ENCODE assay signal across 8 cellular contexts in the genomic region with DNA sequence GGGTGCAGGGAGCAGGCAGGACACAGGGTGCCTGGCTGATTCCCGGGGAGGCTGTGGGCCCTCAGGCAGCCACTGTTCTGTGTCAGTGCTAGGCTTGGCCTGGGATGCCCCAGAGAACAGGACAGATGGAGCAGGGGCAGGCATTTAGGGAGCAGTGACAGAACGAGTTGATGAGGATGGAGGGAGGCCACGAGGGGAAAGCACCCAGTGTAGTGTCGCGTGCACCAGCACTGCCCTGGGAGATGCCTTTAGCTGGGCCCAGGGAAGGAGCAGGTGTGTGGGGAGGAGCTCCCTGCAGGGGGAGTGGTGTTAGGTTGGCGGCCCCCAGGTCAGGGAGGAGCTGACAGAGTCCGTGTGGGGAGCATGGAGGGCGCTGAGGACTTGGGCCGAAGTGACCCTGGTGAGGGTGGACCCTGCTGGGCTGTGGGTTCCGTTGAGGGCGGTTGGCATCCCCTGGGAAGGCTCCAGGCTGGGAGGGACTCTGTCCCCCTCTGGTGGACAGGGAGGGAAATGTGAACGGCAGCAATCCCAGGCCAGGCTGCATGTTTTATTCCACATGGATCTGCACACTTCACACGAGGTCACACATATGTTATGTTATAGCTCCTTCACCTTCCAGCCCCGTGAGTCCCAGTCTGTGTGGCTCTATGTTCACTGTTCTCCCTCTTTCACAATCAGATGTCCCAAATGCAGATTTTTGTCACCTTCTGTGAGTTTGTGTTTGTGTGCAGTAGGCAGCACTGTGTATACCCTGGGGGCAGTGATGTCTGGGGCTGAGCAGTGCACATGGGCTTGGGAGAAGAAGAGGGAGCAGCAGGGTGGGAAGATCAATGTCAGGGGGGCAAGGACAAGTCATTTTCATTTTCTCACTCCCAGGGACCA. TPM values are rescaled to one million over a fixed set of nuclear protein-coding genes. Genes with fewer than 3 reads are reported as not detected.
A peak's percentile ranks its signal among the peaks of the same experiment; 100 is the strongest.
DNase-seq lines count a peak whose midpoint lies in the region; TF ChIP-seq lines count a peak whose summit lies in the region.
"Not testable (repeated sequence)": the region's sequence is repeated elsewhere in the genome, so short reads cannot be mapped to it uniquely, and the experiment has no call there.

No MANE protein-coding gene starts in this region.

- H3K9me3 Mint-ChIP-seq in endothelial cell (ENCODE audit: unreplicated experiment), result not testable (repeated sequence)

- H3K36me3 ChIP-seq in BLaER1, result not testable (repeated sequence)

- TF ChIP-seq CTCF in GM12872 (IDR thresholded peaks at IDR 0.05; ENCODE audit: insufficient read depth, low read depth, low read length) (peak; percentile 62), LNCAP (IDR thresholded peaks at IDR 0.05) (peak; percentile 42), endothelial cell (IDR thresholded peaks at IDR 0.05; ENCODE audit: unreplicated experiment) (peak; percentile 59)

- not testable (repeated sequence) for H3K27me3 ChIP-seq in BLaER1

- H4K20me1 ChIP-seq in BLaER1, result not testable (repeated sequence)

- peak overlapping the region; percentile 39 for H3K4me2 ChIP-seq in BLaER1

- H3K4me3 ChIP-seq in BLaER1, result not testable (repeated sequence)

- not testable (repeated sequence) for H3K27ac ChIP-seq in BLaER1

- not testable (repeated sequence) for H3K27me3 Mint-ChIP-seq in endothelial cell (ENCODE audit: unreplicated experiment)

- not testable (repeated sequence) for H3K27ac Mint-ChIP-seq in endothelial cell (ENCODE audit: unreplicated experiment)

- not testable (repeated sequence) for H3K4me1 Mint-ChIP-seq in endothelial cell (ENCODE audit: unreplicated experiment)

- not testable (repeated sequence) for H3K4me3 Mint-ChIP-seq in endothelial cell (ENCODE audit: unreplicated experiment)

- H3K9ac ChIP-seq in BLaER1, result not testable (repeated sequence)

- not testable (repeated sequence) for H3K36me3 Mint-ChIP-seq in endothelial cell (ENCODE audit: low read depth, unreplicated experiment)

- peak; percentile 2 for DNase-seq in RKO (ENCODE audit: low spot score)
- DNase-seq in activated T-cell treated with anti-CD3 and anti-CD28 coated beads, Interleukin-2, amount 50 U/mL, for 48 hours, result peak; percentile 25 to 36
- DNase-seq in endothelial cell (ENCODE audit: low spot score), result peak; percentile 64
- peak; percentile 6 for DNase-seq in kidney glomerular epithelial cell (lab: John Stamatoyannopoulos, UW)
- DNase-seq in stimulated activated CD4-positive, alpha-beta T cell treated with anti-CD3 and anti-CD28 coated beads, Interleukin-2, amount 100 ng/mL, for 48 hours, result peak; percentile 3 to 17

- H3K9me3 ChIP-seq in BLaER1, result not testable (repeated sequence)

- H3K4me1 ChIP-seq in BLaER1, result peaks cover 24% of the 10 kb centered on the region

RNA-seq across cellular contexts. Expression of gene PSG3, which starts 1.7 kb away (rescaled TPM):
- not detected for total RNA-seq in endothelial cell (ENCODE audit: unreplicated experiment)

RNA-seq across cellular contexts. Expression of gene PSG8, which starts 23.5 kb away (rescaled TPM):
- not detected for total RNA-seq in endothelial cell (ENCODE audit: unreplicated experiment)

Comparison
In these comparisons a context has a peak if more than half of its experiments do, and no peak if none do; other contexts are left out.
1. DNase-seq: peak in every context shown above with its lines; median percentile 64 in endothelial cell; 30 in activated T-cell treated with anti-CD3 and anti-CD28 coated beads, Interleukin-2, amount 50 U/mL, for 48 hours; 10 in stimulated activated CD4-positive, alpha-beta T cell treated with anti-CD3 and anti-CD28 coated beads, Interleukin-2, amount 100 ng/mL, for 48 hours; 6 in kidney glomerular epithelial cell; 2 in RKO.